33 cellular contexts compared by ENCODE assay signal in genomic region chr10:131047501-131047900, GRCh38.
"Had no signal": no experiment of that assay in that cellular context is flagged by ENCODE, and none has a peak within 500 bp of the region (broad histone marks: within the 10 kb centered on the region; RNA-seq: fewer than 3 reads in every experiment).

No MANE protein-coding gene starts in this region.

- H3K36me3 ChIP-seq: ascending aorta, ovary, upper lobe of left lung, WERI-Rb-1 had no signal

- H3K4me3 Mint-ChIP-seq: activated CD4-positive, alpha-beta memory T cell treated with anti-CD3 and anti-CD28 coated beads, Interleukin-2, amount 10 ng/mL, durations not matched to agents 7 days and 5 days; activated naive CD4-positive, alpha-beta T cell treated with anti-CD3 and anti-CD28 coated beads, Interleukin-2, amount 10 ng/mL, durations not matched to agents 7 days and 5 days; activated naive CD8-positive, alpha-beta T cell treated with anti-CD3 and anti-CD28 coated beads, Interleukin-2, amount 10 ng/mL, durations not matched to agents 7 days and 5 days; activated T-cell treated with anti-CD3 and anti-CD28 coated beads, Interleukin-2, amount 50 U/mL, for 24 hours; brain; effector memory CD8-positive, alpha-beta T cell; mesothelial cell of epicardium; naive B cell; nephron progenitor cell; stimulated activated memory B cell treated with anti-CD40 and anti-IgM and Interleukin-4, amounts not matched to agents 10 μg/mL and 1 μg/mL and 100 μg/mL, for 72 hours; stimulated activated naive CD8-positive, alpha-beta T cell treated with anti-CD3 and anti-CD28 coated beads, Interleukin-15, amount 100 ng/mL, for 72 hours had no signal

- H3K27me3 Mint-ChIP-seq: activated CD4-positive, alpha-beta memory T cell treated with anti-CD3 and anti-CD28 coated beads, Interleukin-2, amount 10 ng/mL, durations not matched to agents 7 days and 5 days; activated naive CD4-positive, alpha-beta T cell treated with anti-CD3 and anti-CD28 coated beads, Interleukin-2, amount 10 ng/mL, durations not matched to agents 7 days and 5 days; activated T-cell treated with anti-CD3 and anti-CD28 coated beads, Interleukin-2, amount 50 U/mL, for 24 hours; effector memory CD8-positive, alpha-beta T cell; naive B cell; stimulated activated memory B cell treated with anti-CD40 and anti-IgM and Interleukin-4, amounts not matched to agents 10 μg/mL and 1 μg/mL and 100 μg/mL, for 72 hours; stimulated activated naive CD8-positive, alpha-beta T cell treated with anti-CD3 and anti-CD28 coated beads, Interleukin-15, amount 100 ng/mL, for 72 hours had no signal

- H3K4me1 Mint-ChIP-seq: activated CD4-positive, alpha-beta memory T cell treated with anti-CD3 and anti-CD28 coated beads, Interleukin-2, amount 10 ng/mL, durations not matched to agents 7 days and 5 days; activated naive CD4-positive, alpha-beta T cell treated with anti-CD3 and anti-CD28 coated beads, Interleukin-2, amount 10 ng/mL, durations not matched to agents 7 days and 5 days; activated naive CD8-positive, alpha-beta T cell treated with anti-CD3 and anti-CD28 coated beads, Interleukin-2, amount 10 ng/mL, durations not matched to agents 7 days and 5 days; mesothelial cell of epicardium; naive B cell; stimulated activated memory B cell treated with anti-CD40 and anti-IgM and Interleukin-4, amounts not matched to agents 10 μg/mL and 1 μg/mL and 100 μg/mL, for 72 hours; stimulated activated naive CD8-positive, alpha-beta T cell treated with anti-CD3 and anti-CD28 coated beads, Interleukin-15, amount 100 ng/mL, for 72 hours had no signal

- H3K4me3 ChIP-seq: ascending aorta, coronary artery, ovary, skin epidermis, upper lobe of left lung had no signal

- H3K27ac ChIP-seq: ascending aorta, coronary artery, ovary, skin epidermis, upper lobe of left lung, WERI-Rb-1 had no signal

- H3K27me3 ChIP-seq: ascending aorta, ovary, upper lobe of left lung had no signal

- DNase-seq: activated CD4-positive, alpha-beta memory T cell treated with anti-CD3 and anti-CD28 coated beads, Interleukin-2, amount 10 ng/mL, durations not matched to agents 7 days and 5 days; activated CD4-positive, alpha-beta T cell treated with anti-CD3 and anti-CD28 coated beads for 48 hours; activated CD8-positive, alpha-beta memory T cell treated with anti-CD3 and anti-CD28 coated beads, Interleukin-2, amount 50 U/mL, for 48 hours; activated gamma-delta T cell; activated naive CD4-positive, alpha-beta T cell treated with anti-CD3 and anti-CD28 coated beads, Interleukin-2, amount 10 ng/mL, durations not matched to agents 7 days and 5 days; activated naive CD8-positive, alpha-beta T cell treated with anti-CD3 and anti-CD28 coated beads, Interleukin-2, amount 10 ng/mL, durations not matched to agents 7 days and 5 days; activated T-cell treated with anti-CD3 and anti-CD28 coated beads, Interleukin-2, amount 50 U/mL, for 24 hours; effector memory CD8-positive, alpha-beta T cell; foreskin fibroblast; hippocampal formation; left cardiac atrium; naive B cell; nephron progenitor cell; ovary; retina; stimulated activated CD4-positive, alpha-beta T cell treated with anti-CD3 and anti-CD28 coated beads, Interleukin-1b, Interleukin-23, amount 100 ng/mL, for 48 hours; stimulated activated CD4-positive, alpha-beta T cell treated with anti-CD3 and anti-CD28 coated beads, Interleukin-4, amount 100 ng/mL, for 4 hours; stimulated activated CD8-positive, alpha-beta memory T cell treated with anti-CD3 and anti-CD28 coated beads, Interleukin-4, amount 100 ng/mL, for 48 hours; stimulated activated naive CD8-positive, alpha-beta T cell treated with anti-CD3 and anti-CD28 coated beads, Interleukin-15, amount 100 ng/mL, for 72 hours; substantia nigra; T1000; upper lobe of left lung; WERI-Rb-1 had no signal

- H3K4me1 ChIP-seq: ascending aorta, upper lobe of left lung had no signal

- H3K27ac Mint-ChIP-seq: activated CD4-positive, alpha-beta memory T cell treated with anti-CD3 and anti-CD28 coated beads, Interleukin-2, amount 10 ng/mL, durations not matched to agents 7 days and 5 days; activated naive CD4-positive, alpha-beta T cell treated with anti-CD3 and anti-CD28 coated beads, Interleukin-2, amount 10 ng/mL, durations not matched to agents 7 days and 5 days; activated naive CD8-positive, alpha-beta T cell treated with anti-CD3 and anti-CD28 coated beads, Interleukin-2, amount 10 ng/mL, durations not matched to agents 7 days and 5 days; activated T-cell treated with anti-CD3 and anti-CD28 coated beads, Interleukin-2, amount 50 U/mL, for 24 hours; brain; effector memory CD8-positive, alpha-beta T cell; mesothelial cell of epicardium; naive B cell; nephron progenitor cell; progenitor cell of endocrine pancreas; stimulated activated memory B cell treated with anti-CD40 and anti-IgM and Interleukin-4, amounts not matched to agents 10 μg/mL and 1 μg/mL and 100 μg/mL, for 72 hours; stimulated activated naive CD8-positive, alpha-beta T cell treated with anti-CD3 and anti-CD28 coated beads, Interleukin-15, amount 100 ng/mL, for 72 hours had no signal

- FAIRE-seq: keratinocyte had no signal

- ATAC-seq: activated CD4-positive, CD25-positive, alpha-beta regulatory T cell treated with anti-CD3 and anti-CD28 coated beads, Interleukin-2, amount 50 U/mL, for 24 hours; effector memory CD8-positive, alpha-beta T cell; left cardiac atrium; sciatic nerve; stimulated activated memory B cell treated with anti-CD40 and anti-IgM and Interleukin-4, amounts not matched to agents 10 μg/mL and 1 μg/mL and 100 μg/mL, for 72 hours; stimulated activated naive CD8-positive, alpha-beta T cell treated with anti-CD3 and anti-CD28 coated beads, Interleukin-15, amount 100 ng/mL, for 72 hours had no signal

- H3K9me3 ChIP-seq: ascending aorta, ovary, upper lobe of left lung had no signal

- H3K9me3 Mint-ChIP-seq: activated T-cell treated with anti-CD3 and anti-CD28 coated beads, Interleukin-2, amount 50 U/mL, for 24 hours; mesothelial cell of epicardium had no signal

- H3K36me3 Mint-ChIP-seq: activated naive CD4-positive, alpha-beta T cell treated with anti-CD3 and anti-CD28 coated beads, Interleukin-2, amount 10 ng/mL, durations not matched to agents 7 days and 5 days; activated naive CD8-positive, alpha-beta T cell treated with anti-CD3 and anti-CD28 coated beads, Interleukin-2, amount 10 ng/mL, durations not matched to agents 7 days and 5 days; brain; mesothelial cell of epicardium; naive B cell; stimulated activated memory B cell treated with anti-CD40 and anti-IgM and Interleukin-4, amounts not matched to agents 10 μg/mL and 1 μg/mL and 100 μg/mL, for 72 hours had no signal
